ENCODE assay signal across 18 cellular contexts in genomic region chr3:126917232-126917804, GRCh38.
DNase-seq lines count a peak whose midpoint lies in the region; ATAC-seq and TF ChIP-seq lines count a peak whose summit lies in the region.
"Had no signal": no experiment of that assay in that cellular context is flagged by ENCODE, and none has a peak within 500 bp of the region (broad histone marks: within the 10 kb centered on the region; RNA-seq: fewer than 3 reads in every experiment).

No MANE protein-coding gene starts in this region.

- 75 to 91% (median 86%) methylated on average over 6 of the region's 6 CpGs for WGBS in heart left ventricle, 4 donors

- ATAC-seq in Right ventricle myocardium inferior (no peak), heart left ventricle (no peak), esophagus mucosa (peak; percentile 21), upper lobe of right lung (peak; percentile 58)
- ATAC-seq: SK-N-SH treated with all-trans-retinoic acid at 6 μM for 48 hours had no signal

- H3K4me1 ChIP-seq in heart left ventricle (peaks cover 0 to 25% (median under 1%) of the 10 kb centered on the region in 12 donors), upper lobe of right lung (peaks cover 13% of the 10 kb centered on the region), colonic mucosa (no peaks in the 10 kb centered on the region)

- H3K27me3 ChIP-seq in heart left ventricle (peaks cover 0 to 38% (median 0%) of the 10 kb centered on the region in 9 donors), upper lobe of right lung (no peaks in the 10 kb centered on the region), colonic mucosa (no peaks in the 10 kb centered on the region)
- H3K27me3 ChIP-seq: MG63 had no signal

- DNase-seq in Right ventricle myocardium inferior (ENCODE audit: missing footprints), result peak; percentile 18
- no peak for DNase-seq in heart left ventricle
- peak; percentile 12 for DNase-seq in NCI-H69 (lab: John Stamatoyannopoulos, UW)
- no peak for DNase-seq in upper lobe of right lung
- DNase-seq in SKM-1 treated with dmso at 0.1 percent for 144 hours (lab: John Stamatoyannopoulos, UW; ENCODE audit: unreplicated experiment), result no peak
- DNase-seq in colonic mucosa, result no peak
- DNase-seq in NCI-H2196 (lab: John Stamatoyannopoulos, UW; ENCODE audit: unreplicated experiment), result no peak
- DNase-seq: AML-193, DND-41, Karpas-422, MG63, NCI-H1092 treated with DMSO at 0.1 percent for 48 hours, NCI-H2227 treated with DMSO at 0.1 percent for 48 hours, NCI-H526, SHP77 treated with DMSO at 0.1 percent for 48 hours had no signal

- no peak for TF ChIP-seq POLR2A in heart left ventricle (IDR thresholded peaks at IDR 0.05)

- no peak overlapping the region for H3K9ac ChIP-seq in colonic mucosa (ENCODE audit: low read depth in 2 of 2, low read length in 2 of 2)

- H3K4me3 ChIP-seq in heart left ventricle (no peak overlapping the region), upper lobe of right lung (no peak overlapping the region), colonic mucosa (no peak overlapping the region)
- H3K4me3 ChIP-seq: MG63 had no signal

- TF ChIP-seq CTCF in heart left ventricle (IDR thresholded peaks at IDR 0.05) (no peak), upper lobe of right lung (IDR thresholded peaks at IDR 0.05) (no peak), colonic mucosa (IDR thresholded peaks at IDR 0.05) (no peak)

- no peak overlapping the region for H3K27ac ChIP-seq in heart left ventricle
- H3K27ac ChIP-seq in upper lobe of right lung, result no peak overlapping the region
- no peak overlapping the region for H3K27ac ChIP-seq in colonic mucosa
- H3K27ac ChIP-seq: C4-2B had no signal

- peaks cover 0 to 5% (median 0%) of the 10 kb centered on the region in 9 donors for H3K36me3 ChIP-seq in heart left ventricle
- H3K36me3 ChIP-seq in upper lobe of right lung, result no peaks in the 10 kb centered on the region
- no peaks in the 10 kb centered on the region for H3K36me3 ChIP-seq in colonic mucosa

- intact Hi-C loops in Right ventricle myocardium inferior (cut with DNase I), result no loop called here
- intact Hi-C loops in heart left ventricle (cut with DNase I), result no loop called here
- intact Hi-C loops in upper lobe of right lung (cut with DNase I), result no loop called here
- intact Hi-C loops in colonic mucosa (cut with DNase I), result no loop called here

- H3K9me3 ChIP-seq in heart left ventricle (peaks cover 0 to 12% (median 0%) of the 10 kb centered on the region in 12 donors), upper lobe of right lung (no peaks in the 10 kb centered on the region), colonic mucosa (no peaks in the 10 kb centered on the region)

Comparison
In these comparisons a context has a peak if more than half of its experiments do, and no peak if none do; other contexts are left out.
1. DNase-seq: peak in Right ventricle myocardium inferior (single experiment) and NCI-H69 (single experiment); none in heart left ventricle (0 of 5), upper lobe of right lung (single experiment), SKM-1 treated with dmso at 0.1 percent for 144 hours (single experiment), colonic mucosa (single experiment) and NCI-H2196 (single experiment).
2. ATAC-seq: peak in esophagus mucosa (single experiment) and upper lobe of right lung (single experiment); none in Right ventricle myocardium inferior (single experiment) and heart left ventricle (0 of 4).